11 cellular contexts compared by ENCODE assay signal in genomic region chr20:62571667-62572344, GRCh38.
DNase-seq lines count a peak whose midpoint lies in the region; ATAC-seq and TF ChIP-seq lines count a peak whose summit lies in the region.
"Had no signal": no experiment of that assay in that cellular context is flagged by ENCODE, and none has a peak within 500 bp of the region (broad histone marks: within the 10 kb centered on the region; RNA-seq: fewer than 3 reads in every experiment).

No MANE protein-coding gene starts in this region.

- H4K20me1 ChIP-seq in osteoblast (ENCODE audit: insufficient read depth, low read length) = peaks cover under 1% of the 10 kb centered on the region

- H3K27ac Mint-ChIP-seq in activated T-cell treated with anti-CD3 and anti-CD28 coated beads, Interleukin-2, amount 50 U/mL, for 72 hours = no peak overlapping the region
- H3K27ac Mint-ChIP-seq in activated T-helper 17 cell treated with anti-CD3 and anti-CD28 coated beads, Interleukin-2, amount 50 U/mL, for 72 hours = no peak overlapping the region
- H3K27ac Mint-ChIP-seq: CD8-positive, alpha-beta memory T cell had no signal

- no peak overlapping the region for H3K4me2 ChIP-seq in osteoblast (ENCODE audit: insufficient read depth, low read length)

- H3K9me3 ChIP-seq in osteoblast (ENCODE audit: low read depth, low read length) (no peaks in the 10 kb centered on the region), body of pancreas (no peaks in the 10 kb centered on the region)

- H3K9me3 Mint-ChIP-seq in activated T-cell treated with anti-CD3 and anti-CD28 coated beads, Interleukin-2, amount 50 U/mL, for 72 hours = no peaks in the 10 kb centered on the region
- H3K9me3 Mint-ChIP-seq in activated T-helper 17 cell treated with anti-CD3 and anti-CD28 coated beads, Interleukin-2, amount 50 U/mL, for 72 hours = peaks cover 3% of the 10 kb centered on the region
- H3K9me3 Mint-ChIP-seq: CD8-positive, alpha-beta memory T cell had no signal

- no peak for TF ChIP-seq CTCF in osteoblast (IDR thresholded peaks at IDR 0.05; ENCODE audit: extremely low read depth, low read depth, low read length)
- TF ChIP-seq CTCF in body of pancreas (IDR thresholded peaks at IDR 0.05) = no peak

- H3K36me3 ChIP-seq in osteoblast (ENCODE audit: insufficient read depth, low read length) (no peaks in the 10 kb centered on the region), body of pancreas (replicated peaks in 1 of 2; ENCODE audit: insufficient read depth in 1 of 2, low read depth in 2 of 2) (no peaks in the 10 kb centered on the region)

- intact Hi-C loops in body of pancreas (cut with DNase I) = no loop called here

- H3K27me3 Mint-ChIP-seq in activated T-cell treated with anti-CD3 and anti-CD28 coated beads, Interleukin-2, amount 50 U/mL, for 72 hours (ENCODE audit: low read depth) = peaks cover 53% of the 10 kb centered on the region
- H3K27me3 Mint-ChIP-seq in activated T-helper 17 cell treated with anti-CD3 and anti-CD28 coated beads, Interleukin-2, amount 50 U/mL, for 72 hours = peaks cover 29% of the 10 kb centered on the region

- 68 to 72% methylated on average over 8 to 9 of the region's 9 CpGs for WGBS in body of pancreas, 2 donors

- H3K27me3 ChIP-seq in osteoblast (ENCODE audit: insufficient read depth, low read length) = peaks cover 11% of the 10 kb centered on the region
- peaks cover 0 to 4% of the 10 kb centered on the region in 2 donors for H3K27me3 ChIP-seq in body of pancreas

- H3K4me3 ChIP-seq in Jurkat, Clone E6-1 (ENCODE audit: low read length) = no peak overlapping the region
- no peak overlapping the region for H3K4me3 ChIP-seq in osteoblast (ENCODE audit: insufficient read depth, low read length)
- H3K4me3 ChIP-seq in body of pancreas = no peak overlapping the region

- H3K4me1 Mint-ChIP-seq in activated T-cell treated with anti-CD3 and anti-CD28 coated beads, Interleukin-2, amount 50 U/mL, for 72 hours (ENCODE audit: low read depth) = peaks cover 9% of the 10 kb centered on the region
- H3K4me1 Mint-ChIP-seq in activated T-helper 17 cell treated with anti-CD3 and anti-CD28 coated beads, Interleukin-2, amount 50 U/mL, for 72 hours = peaks cover 6% of the 10 kb centered on the region

- no peak overlapping the region for H3K4me3 Mint-ChIP-seq in activated T-cell treated with anti-CD3 and anti-CD28 coated beads, Interleukin-2, amount 50 U/mL, for 72 hours
- H3K4me3 Mint-ChIP-seq in activated T-helper 17 cell treated with anti-CD3 and anti-CD28 coated beads, Interleukin-2, amount 50 U/mL, for 72 hours = no peak overlapping the region
- H3K4me3 Mint-ChIP-seq: CD8-positive, alpha-beta memory T cell had no signal

- H3K79me2 ChIP-seq in osteoblast (ENCODE audit: insufficient read depth, low read length) = no peaks in the 10 kb centered on the region

- TF ChIP-seq POLR2A in body of pancreas (IDR thresholded peaks at IDR 0.05) = no peak

- no peak overlapping the region for H2AFZ ChIP-seq in osteoblast (ENCODE audit: low read length)

- no peaks in the 10 kb centered on the region for H3K4me1 ChIP-seq in osteoblast (ENCODE audit: insufficient read depth, low read length)
- H3K4me1 ChIP-seq in body of pancreas = no peaks in the 10 kb centered on the region

- DNase-seq in activated T-cell treated with anti-CD3 and anti-CD28 coated beads, Interleukin-2, amount 50 U/mL, for 72 hours = no peak
- no peak for DNase-seq in activated T-cell treated with anti-CD3 and anti-CD28 coated beads, Interleukin-2, amount 50 U/mL, for 1 hour
- DNase-seq in Jurkat, Clone E6-1 (ENCODE audit: low read depth, low spot score) = peak; percentile 38
- peak; percentile 81 for DNase-seq in osteoblast (ENCODE audit: insufficient read length, low spot score, missing footprints)
- no peak for DNase-seq in OCI-M2 (lab: John Stamatoyannopoulos, UW; ENCODE audit: unreplicated experiment)
- DNase-seq in GM19238 (ENCODE audit: insufficient read length, low spot score) = no peak
- DNase-seq in body of pancreas = no peak
- DNase-seq: CD8-positive, alpha-beta memory T cell; NCI-H1930; T1000 had no signal

- no peaks in the 10 kb centered on the region for H3K36me3 Mint-ChIP-seq in activated T-cell treated with anti-CD3 and anti-CD28 coated beads, Interleukin-2, amount 50 U/mL, for 72 hours (ENCODE audit: insufficient read depth in 2 of 2)
- no peaks in the 10 kb centered on the region for H3K36me3 Mint-ChIP-seq in activated T-helper 17 cell treated with anti-CD3 and anti-CD28 coated beads, Interleukin-2, amount 50 U/mL, for 72 hours (ENCODE audit: low read depth)
- H3K36me3 Mint-ChIP-seq: CD8-positive, alpha-beta memory T cell had no signal

- H3K27ac ChIP-seq in osteoblast (ENCODE audit: low read depth, low read length) = no peak overlapping the region
- no peak overlapping the region for H3K27ac ChIP-seq in body of pancreas

- ATAC-seq in activated T-cell treated with anti-CD3 and anti-CD28 coated beads, Interleukin-2, amount 50 U/mL, for 72 hours (replicated peaks in 1 of 2) = peak; percentile 50 to 61
- peak; percentile 49 for ATAC-seq in activated T-helper 17 cell treated with anti-CD3 and anti-CD28 coated beads, Interleukin-2, amount 50 U/mL, for 72 hours (replicated peaks)
- ATAC-seq in body of pancreas = no peak

Comparison
In these comparisons a context has a peak if more than half of its experiments do, and no peak if none do; other contexts are left out.
1. DNase-seq: peak in Jurkat, Clone E6-1 (single experiment) and osteoblast (single experiment); none in activated T-cell treated with anti-CD3 and anti-CD28 coated beads, Interleukin-2, amount 50 U/mL, for 72 hours (0 of 2), activated T-cell treated with anti-CD3 and anti-CD28 coated beads, Interleukin-2, amount 50 U/mL, for 1 hour (single experiment), OCI-M2 (single experiment), GM19238 (single experiment) and body of pancreas (0 of 4).